Comparison of ENCODE assay signal across 23 cellular contexts in the genomic region with DNA sequence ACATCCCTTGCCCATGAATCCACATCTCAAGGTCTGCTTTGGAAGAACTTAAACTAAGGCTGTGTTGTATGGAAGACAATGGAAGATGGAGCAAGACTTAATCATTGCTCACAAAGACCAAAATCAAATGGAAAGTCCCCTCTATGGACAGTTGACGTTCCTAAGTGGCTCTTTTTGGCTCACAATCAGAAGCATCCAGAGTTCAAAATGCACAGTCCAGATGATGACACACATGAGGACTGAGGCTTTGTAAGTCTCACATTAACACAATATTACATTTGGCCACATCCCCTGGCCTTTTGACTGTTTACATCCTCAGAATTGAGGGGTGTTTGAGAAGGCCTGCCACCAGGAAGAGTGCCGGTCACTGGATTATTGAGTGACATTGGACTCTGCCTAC.
"Had no signal": no experiment of that assay in that cellular context is flagged by ENCODE, and none has a peak within 500 bp of the region (broad histone marks: within the 10 kb centered on the region; RNA-seq: fewer than 3 reads in every experiment).

No MANE protein-coding gene starts in this region.

- H3K4me1 ChIP-seq: colonic mucosa, left ventricle myocardium inferior, parathyroid adenoma, psoas muscle, transverse colon had no signal

- H2AFZ ChIP-seq: parathyroid adenoma had no signal

- H3K4me1 Mint-ChIP-seq: immature natural killer cell; stimulated activated memory B cell treated with anti-CD40 and anti-IgM and Interleukin-4, amounts not matched to agents 10 μg/mL and 1 μg/mL and 100 μg/mL, for 72 hours had no signal

- H3K27me3 ChIP-seq: colonic mucosa, gastroesophageal sphincter, sigmoid colon, testis, transverse colon had no signal

- H3K4me3 Mint-ChIP-seq: immature natural killer cell; natural killer cell treated with Interleukin-12 subunit alpha and Interleukin-12 subunit beta and Interleukin-15 and Interleukin-18, amount 100 ng/mL, for 72 hours; stimulated activated memory B cell treated with anti-CD40 and anti-IgM and Interleukin-4, amounts not matched to agents 10 μg/mL and 1 μg/mL and 100 μg/mL, for 72 hours; stimulated activated naive CD8-positive, alpha-beta T cell treated with anti-CD3 and anti-CD28 coated beads, Interleukin-15, Interleukin-2, amounts not matched to agents 100 ng/mL and 50 ng/mL, for 24 hours had no signal

- H3K9me3 Mint-ChIP-seq: natural killer cell treated with Interleukin-12 subunit alpha and Interleukin-12 subunit beta and Interleukin-15 and Interleukin-18, amount 100 ng/mL, for 72 hours; stimulated activated memory B cell treated with anti-CD40 and anti-IgM and Interleukin-4, amounts not matched to agents 10 μg/mL and 1 μg/mL and 100 μg/mL, for 72 hours; stimulated activated naive CD8-positive, alpha-beta T cell treated with anti-CD3 and anti-CD28 coated beads, Interleukin-15, Interleukin-2, amounts not matched to agents 100 ng/mL and 50 ng/mL, for 24 hours had no signal

- H3K9me3 ChIP-seq: colonic mucosa, gastroesophageal sphincter, psoas muscle, sigmoid colon, testis, transverse colon had no signal

- H3K79me2 ChIP-seq: parathyroid adenoma had no signal

- ATAC-seq: natural killer cell treated with Interleukin-12 subunit alpha and Interleukin-12 subunit beta and Interleukin-15 and Interleukin-18, amount 100 ng/mL, for 72 hours; psoas muscle; stimulated activated memory B cell treated with anti-CD40 and anti-IgM and Interleukin-4, amounts not matched to agents 10 μg/mL and 1 μg/mL and 100 μg/mL, for 72 hours had no signal

- H3K27ac ChIP-seq: colonic mucosa, gastroesophageal sphincter, left ventricle myocardium inferior, parathyroid adenoma, psoas muscle, sigmoid colon, testis, transverse colon had no signal

- DNase-seq: caudate nucleus; colonic mucosa; effector CD4-positive, alpha-beta T cell; foreskin fibroblast; glutamatergic neuron; immature natural killer cell; left ventricle myocardium inferior; mesenchymal stem cell; midbrain; occipital lobe; psoas muscle; retina; sigmoid colon; small intestine; stimulated activated CD4-positive, alpha-beta T cell treated with anti-CD3 and anti-CD28 coated beads, Interleukin-12 subunit alpha, Interleukin-12 subunit beta, amount 100 ng/mL, for 4 hours; transverse colon had no signal

- H3K36me3 ChIP-seq: colonic mucosa, gastroesophageal sphincter, left ventricle myocardium inferior, sigmoid colon, transverse colon had no signal

- H3K9ac ChIP-seq: parathyroid adenoma had no signal

- H3K27ac Mint-ChIP-seq: immature natural killer cell; natural killer cell treated with Interleukin-12 subunit alpha and Interleukin-12 subunit beta and Interleukin-15 and Interleukin-18, amount 100 ng/mL, for 72 hours; stimulated activated memory B cell treated with anti-CD40 and anti-IgM and Interleukin-4, amounts not matched to agents 10 μg/mL and 1 μg/mL and 100 μg/mL, for 72 hours; stimulated activated naive CD8-positive, alpha-beta T cell treated with anti-CD3 and anti-CD28 coated beads, Interleukin-15, Interleukin-2, amounts not matched to agents 100 ng/mL and 50 ng/mL, for 24 hours had no signal

- H3K36me3 Mint-ChIP-seq: immature natural killer cell; natural killer cell treated with Interleukin-12 subunit alpha and Interleukin-12 subunit beta and Interleukin-15 and Interleukin-18, amount 100 ng/mL, for 72 hours; stimulated activated memory B cell treated with anti-CD40 and anti-IgM and Interleukin-4, amounts not matched to agents 10 μg/mL and 1 μg/mL and 100 μg/mL, for 72 hours had no signal

- H3K4me3 ChIP-seq: colonic mucosa, gastroesophageal sphincter, left ventricle myocardium inferior, lung, psoas muscle, sigmoid colon, testis, transverse colon had no signal
